16 cellular contexts compared by ENCODE assay signal in genomic region chr16:16857603-16858283, GRCh38.
DNase-seq lines count a peak whose midpoint lies in the region; ATAC-seq, FAIRE-seq and TF ChIP-seq lines count a peak whose summit lies in the region.
"Had no signal": no experiment of that assay in that cellular context is flagged by ENCODE, and none has a peak within 500 bp of the region (broad histone marks: within the 10 kb centered on the region; RNA-seq: fewer than 3 reads in every experiment).

No MANE protein-coding gene starts in this region.

- CTCF ChIA-PET in A549 (lab: Yijun Ruan, JAX) = no interaction called here

- H3K36me3 Mint-ChIP-seq in activated T-helper 2 cell treated with anti-CD3 and anti-CD28 coated beads, Interferon-gamma antibody, Interleukin-2, Interleukin-4, amounts not matched to agents 10 μg/mL and 5 μg/mL and 100 μg/mL, durations not matched to agents 14 hours and 24 hours and 36 hours (ENCODE audit: low read depth) = no peaks in the 10 kb centered on the region

- no peak overlapping the region for H3K4me3 Mint-ChIP-seq in activated T-helper 2 cell treated with anti-CD3 and anti-CD28 coated beads, Interferon-gamma antibody, Interleukin-2, Interleukin-4, amounts not matched to agents 10 μg/mL and 5 μg/mL and 100 μg/mL, durations not matched to agents 14 hours and 24 hours and 36 hours (ENCODE audit: low read depth)
- H3K4me3 Mint-ChIP-seq: activated CD4-positive, alpha-beta memory T cell treated with anti-CD3 and anti-CD28 coated beads, Interleukin-2, amount 10 ng/mL, durations not matched to agents 7 days and 5 days had no signal

- H3K27ac ChIP-seq in A549 (peak overlapping the region; percentile 91 to 96), HUES6 (ENCODE audit: low read depth, low read length) (peak overlapping the region; percentile 55; the same call in 1 of the 2 replicates)
- H3K27ac ChIP-seq: adrenal gland had no signal

- TF ChIP-seq CTCF in A549 (IDR thresholded peaks at IDR 0.05) = no peak

- H3K9me3 ChIP-seq in A549 (no peaks in the 10 kb centered on the region), HUES6 (ENCODE audit: control insufficient read depth, insufficient read depth, low read depth, low read length) (no peaks in the 10 kb centered on the region)
- H3K9me3 ChIP-seq: adrenal gland had no signal

- intact Hi-C loops in head of caudate nucleus (cut with DNase I) = no loop called here
- intact Hi-C loops in activated T-helper 2 cell treated with anti-CD3 and anti-CD28 coated beads, Interferon-gamma antibody, Interleukin-2, Interleukin-4, amounts not matched to agents 10 μg/mL and 5 μg/mL and 100 μg/mL, durations not matched to agents 14 hours and 24 hours and 36 hours (cut with micrococcal nuclease) = no loop called here

- peaks cover 53% of the 10 kb centered on the region for H3K4me1 ChIP-seq in A549
- H3K4me1 ChIP-seq in HUES6 (ENCODE audit: control insufficient read depth, insufficient read depth, low read length) = peaks cover 21% of the 10 kb centered on the region
- H3K4me1 ChIP-seq: adrenal gland had no signal

- no peaks in the 10 kb centered on the region for H3K36me3 ChIP-seq in HUES6 (ENCODE audit: control insufficient read depth, insufficient read depth, low read length)
- H3K36me3 ChIP-seq: adrenal gland had no signal

- 3% methylated on average over 5 of the region's 5 CpGs for WGBS in A549 (ENCODE audit: missing lambda C conversion rate)

- ATAC-seq in A549 = peak; percentile 93 to 96
- ATAC-seq: right cardiac atrium, SK-N-SH treated with all-trans-retinoic acid at 6 μM for 48 hours had no signal

- POLR2A ChIA-PET in A549 (lab: Yijun Ruan, JAX) = no interaction called here

- H3K27me3 ChIP-seq in HUES6 (ENCODE audit: control insufficient read depth, insufficient read depth, low read length) = no peaks in the 10 kb centered on the region

- peak; percentile 88 for FAIRE-seq in A549 (lab: Jason Lieb, UNC)

- peak; percentile 63 to 91 for DNase-seq in A549 (ENCODE audit: low read depth in 1 of 2, low spot score in 1 of 2)
- DNase-seq in NCI-H524 treated with DMSO at 0.1 percent for 48 hours (lab: John Stamatoyannopoulos, UW) = peak; percentile 88
- peak in 36 of 42 donors; percentile 3 to 81 (median 32) for DNase-seq in head of caudate nucleus
- no peak for DNase-seq in HT-29 (ENCODE audit: low spot score)
- no peak for DNase-seq in T1000 (lab: John Stamatoyannopoulos, UW)
- no peak for DNase-seq in epidermal melanocyte (ENCODE audit: insufficient read length, low spot score)
- no peak for DNase-seq in activated T-helper 2 cell treated with anti-CD3 and anti-CD28 coated beads, Interferon-gamma antibody, Interleukin-2, Interleukin-4, amounts not matched to agents 10 μg/mL and 5 μg/mL and 100 μg/mL, durations not matched to agents 14 hours and 24 hours and 36 hours (ENCODE audit: low spot score)
- DNase-seq: activated CD4-positive, alpha-beta memory T cell treated with anti-CD3 and anti-CD28 coated beads, Interleukin-2, amount 10 ng/mL, durations not matched to agents 7 days and 5 days; KBM-7; mesenchymal stem cell; NCI-H1694; right cardiac atrium; stimulated activated CD4-positive, alpha-beta T cell treated with anti-CD3 and anti-CD28 coated beads, Interleukin-1b, Interleukin-23, amount 100 ng/mL, for 48 hours had no signal

- H3K4me1 Mint-ChIP-seq in activated T-helper 2 cell treated with anti-CD3 and anti-CD28 coated beads, Interferon-gamma antibody, Interleukin-2, Interleukin-4, amounts not matched to agents 10 μg/mL and 5 μg/mL and 100 μg/mL, durations not matched to agents 14 hours and 24 hours and 36 hours (ENCODE audit: low read depth) = no peaks in the 10 kb centered on the region

- no peaks in the 10 kb centered on the region for H3K27me3 Mint-ChIP-seq in activated T-helper 2 cell treated with anti-CD3 and anti-CD28 coated beads, Interferon-gamma antibody, Interleukin-2, Interleukin-4, amounts not matched to agents 10 μg/mL and 5 μg/mL and 100 μg/mL, durations not matched to agents 14 hours and 24 hours and 36 hours (ENCODE audit: low read depth)

- peak; percentile 86 to 92; a peak in 4 of 5 replicates for TF ChIP-seq EP300 in A549 (IDR thresholded peaks at IDR 0.05)

- H3K4me3 ChIP-seq in A549 (no peak overlapping the region; the same call in 2 of the 3 replicates), HUES6 (ENCODE audit: low read depth, low read length) (no peak overlapping the region)
- H3K4me3 ChIP-seq: adrenal gland had no signal

- no peaks in the 10 kb centered on the region for H3K9me3 Mint-ChIP-seq in activated T-helper 2 cell treated with anti-CD3 and anti-CD28 coated beads, Interferon-gamma antibody, Interleukin-2, Interleukin-4, amounts not matched to agents 10 μg/mL and 5 μg/mL and 100 μg/mL, durations not matched to agents 14 hours and 24 hours and 36 hours
- H3K9me3 Mint-ChIP-seq: activated CD4-positive, alpha-beta memory T cell treated with anti-CD3 and anti-CD28 coated beads, Interleukin-2, amount 10 ng/mL, durations not matched to agents 7 days and 5 days had no signal

- no peak for TF ChIP-seq POLR2A in A549 (IDR thresholded peaks at IDR 0.05; ENCODE audit: low read length)

- H3K9ac ChIP-seq in HUES6 (ENCODE audit: low read length) = peak overlapping the region; percentile 54

- peak overlapping the region; percentile 90 for H3K4me2 ChIP-seq in A549

- no peak; a peak in 3 of 5 replicates for TF ChIP-seq RAD21 in A549 (conservative IDR thresholded peaks at IDR 0.05 in 1 of 2, IDR thresholded peaks at IDR 0.05 in 1 of 2)

- no peak overlapping the region for H3K27ac Mint-ChIP-seq in activated T-helper 2 cell treated with anti-CD3 and anti-CD28 coated beads, Interferon-gamma antibody, Interleukin-2, Interleukin-4, amounts not matched to agents 10 μg/mL and 5 μg/mL and 100 μg/mL, durations not matched to agents 14 hours and 24 hours and 36 hours
- H3K27ac Mint-ChIP-seq: activated CD4-positive, alpha-beta memory T cell treated with anti-CD3 and anti-CD28 coated beads, Interleukin-2, amount 10 ng/mL, durations not matched to agents 7 days and 5 days had no signal

TF ChIP-seq in A549, 52 proteins besides CTCF, POLR2A, EP300 and RAD21:
- TF ChIP-seq CEBPB (IDR thresholded peaks at IDR 0.05) = peak; percentile 60 to 73; a peak in 3 of 4 replicates
- TF ChIP-seq KDM1A (IDR thresholded peaks at IDR 0.05; ENCODE audit: low read depth) = no peak
- TF ChIP-seq HDAC2 (IDR thresholded peaks at IDR 0.05) = no peak
- TF ChIP-seq BHLHE40 (IDR thresholded peaks at IDR 0.05; ENCODE audit: low read depth, low read length) = no peak
- peak; percentile 88 for TF ChIP-seq JUNB (IDR thresholded peaks at IDR 0.05)
- TF ChIP-seq JUN (IDR thresholded peaks at IDR 0.05) = peak; percentile 87 to 93; a peak in 4 of 5 replicates
- TF ChIP-seq EHF (CRISPR knock-in tag; IDR thresholded peaks at IDR 0.05) = no peak
- TF ChIP-seq SMC3 (IDR thresholded peaks at IDR 0.05) = peak; percentile 41; the same call in 1 of the 3 replicates
- TF ChIP-seq FOSL2 (IDR thresholded peaks at IDR 0.05) = peak; percentile 69
- TF ChIP-seq FOSL2 (CRISPR knock-in tag; IDR thresholded peaks at IDR 0.05) = peak; percentile 40; the same call in 1 of the 2 replicates
- 0 out of 3 replicates have a peak, but pooled peaks have one; percentile 25 for TF ChIP-seq BCL3 (IDR thresholded peaks at IDR 0.05)
- peak; percentile 69; the same call in 1 of the 2 replicates for TF ChIP-seq GATA3 (IDR thresholded peaks at IDR 0.05; ENCODE audit: borderline replicate concordance)
- peak; percentile 29; the same call in 1 of the 2 replicates for TF ChIP-seq MAX (IDR thresholded peaks at IDR 0.05)
- TF ChIP-seq MYC (IDR thresholded peaks at IDR 0.05; ENCODE audit: borderline replicate concordance, low read length) = no peak; the same call in 1 of the 2 replicates

Comparison
In these comparisons a context has a peak if more than half of its experiments do, and no peak if none do; other contexts are left out.
1. DNase-seq: peak in A549 (2 of 2), NCI-H524 treated with DMSO at 0.1 percent for 48 hours (single experiment) and head of caudate nucleus (36 of 42); none in HT-29 (single experiment), T1000 (single experiment), epidermal melanocyte (single experiment) and activated T-helper 2 cell treated with anti-CD3 and anti-CD28 coated beads, Interferon-gamma antibody, Interleukin-2, Interleukin-4, amounts not matched to agents 10 μg/mL and 5 μg/mL and 100 μg/mL, durations not matched to agents 14 hours and 24 hours and 36 hours (single experiment).